Comparison of ENCODE assay signal across 8 cellular contexts in genomic region chr10:77638766-77639101, GRCh38. TPM values are rescaled to one million over a fixed set of nuclear protein-coding genes. Genes with fewer than 3 reads are reported as not detected.
DNase-seq lines count a peak whose midpoint lies in the region; TF ChIP-seq lines count a peak whose summit lies in the region.

No MANE protein-coding gene starts in this region.

- no peak overlapping the region for H3K27ac Mint-ChIP-seq in progenitor cell of endocrine pancreas

- H3K36me3 Mint-ChIP-seq in progenitor cell of endocrine pancreas (ENCODE audit: insufficient read depth) = peaks cover 1% of the 10 kb centered on the region

- peaks cover 71% of the 10 kb centered on the region for H3K79me2 ChIP-seq in OCI-LY3 (ENCODE audit: low read length)

- H3K4me3 ChIP-seq in OCI-LY3 (ENCODE audit: low read length) (peak overlapping the region; percentile 93), esophagus muscularis mucosa (peak overlapping the region; percentile 71 to 86 (median 78))

- H3K27me3 ChIP-seq in OCI-LY3 (ENCODE audit: low read depth, low read length) (no peaks in the 10 kb centered on the region), esophagus muscularis mucosa (peaks cover 0 to 33% (median 0%) of the 10 kb centered on the region in 4 donors)

- peak overlapping the region; percentile 73 for H3K4me3 Mint-ChIP-seq in progenitor cell of endocrine pancreas (ENCODE audit: low read depth)

- peak overlapping the region; percentile 93 for H3K9ac ChIP-seq in OCI-LY3 (ENCODE audit: low read length)

- peaks cover 71% of the 10 kb centered on the region for H3K27me3 Mint-ChIP-seq in progenitor cell of endocrine pancreas

- no peak for TF ChIP-seq EP300 in esophagus muscularis mucosa (IDR thresholded peaks at IDR 0.05)

- H3K4me1 ChIP-seq in OCI-LY3 (ENCODE audit: low read length) = peaks cover 67% of the 10 kb centered on the region
- peaks cover 7 to 73% (median 53%) of the 10 kb centered on the region in 4 donors for H3K4me1 ChIP-seq in esophagus muscularis mucosa

- H3K9me3 ChIP-seq in OCI-LY3 (ENCODE audit: insufficient read depth, low read length) (no peaks in the 10 kb centered on the region), esophagus muscularis mucosa (no peaks in the 10 kb centered on the region)

- intact Hi-C loops in esophagus muscularis mucosa (cut with DNase I) = loop anchor here (2.0 kb wide), 1 partner anchor 246 kb away; no protein-coding TSS in a partner anchor

- H3K4me1 Mint-ChIP-seq in progenitor cell of endocrine pancreas (ENCODE audit: low read depth) = peaks cover 5% of the 10 kb centered on the region

- TF ChIP-seq CTCF in C4-2B (conservative IDR thresholded peaks at IDR 0.05) (no peak), OCI-LY3 (IDR thresholded peaks at IDR 0.05; ENCODE audit: low read depth, low read length) (no peak), esophagus muscularis mucosa (IDR thresholded peaks at IDR 0.05) (no peak), progenitor cell of endocrine pancreas (IDR thresholded peaks at IDR 0.05; ENCODE audit: unreplicated experiment) (no peak)

- H3K4me2 ChIP-seq in OCI-LY3 (ENCODE audit: low read length) = peak overlapping the region; percentile 100

- WGBS in esophagus muscularis mucosa = 15% methylated on average over 8 of the region's 9 CpGs

- no peak overlapping the region for H2AFZ ChIP-seq in OCI-LY3 (ENCODE audit: low read depth, low read length)

- peaks cover 16% of the 10 kb centered on the region; the same call in 1 of the 2 replicates for H4K20me1 ChIP-seq in OCI-LY3 (ENCODE audit: insufficient read depth, low read length)

- H3K27ac ChIP-seq in C4-2B (peak overlapping the region; percentile 66), OCI-LY3 (ENCODE audit: low read length) (peak overlapping the region; percentile 66), esophagus muscularis mucosa (replicated peaks in 1 of 4) (peak overlapping the region; percentile 87 to 93 (median 92))

- TF ChIP-seq POLR2A in esophagus muscularis mucosa (IDR thresholded peaks at IDR 0.05; ENCODE audit: low read depth) = no peak

- H3K36me3 ChIP-seq in OCI-LY3 (replicated peaks; ENCODE audit: low read depth, low read length) = peaks cover 24% of the 10 kb centered on the region
- no peaks in the 10 kb centered on the region for H3K36me3 ChIP-seq in esophagus muscularis mucosa

- no peaks in the 10 kb centered on the region for H3K9me3 Mint-ChIP-seq in progenitor cell of endocrine pancreas (ENCODE audit: low read depth)

- DNase-seq in esophagus muscularis mucosa (ENCODE audit: extremely low spot score) (no peak), progenitor cell of endocrine pancreas (ENCODE audit: low spot score, unreplicated experiment) (no peak), cortex of kidney (lab: John Stamatoyannopoulos, UW) (no peak), NOMO-1 (lab: John Stamatoyannopoulos, UW; ENCODE audit: unreplicated experiment in 2 of 2) (no peak), mesenteric fat pad (ENCODE audit: low spot score) (no peak)
- DNase-seq in effector CD4-positive, alpha-beta T cell = no peak

RNA-seq across cellular contexts. Expression of gene KCNMA1, which starts 1.1 kb away (rescaled TPM):
- total RNA-seq in esophagus muscularis mucosa = 100 to 1,000 TPM; 146 to 300 (median 265) TPM
- total RNA-seq in progenitor cell of endocrine pancreas = 5.8 and 7.3 TPM in 2 replicates
- total RNA-seq in mesenteric fat pad = 20.6 TPM
